Comparison of ENCODE assay signal across 8 cellular contexts in genomic region chr15:23035964-23036566, GRCh38. TPM values are rescaled to one million over a fixed set of nuclear protein-coding genes. Genes with fewer than 3 reads are reported as not detected.
DNase-seq lines count a peak whose midpoint lies in the region; ATAC-seq and TF ChIP-seq lines count a peak whose summit lies in the region.

No MANE protein-coding gene starts in this region.

- H3K4me3 ChIP-seq in GM06990 (replicated peaks; ENCODE audit: low read depth, low read length) = no peak overlapping the region
- H3K4me3 ChIP-seq in fibroblast of pulmonary artery (replicated peaks; ENCODE audit: low read depth, low read length) = no peak overlapping the region

- TF ChIP-seq CTCF in GM06990 (IDR thresholded peaks at IDR 0.05; ENCODE audit: insufficient read depth, low read length, poor library complexity, severe bottlenecking) (peak; percentile 96), fibroblast of pulmonary artery (IDR thresholded peaks at IDR 0.05; ENCODE audit: low read length, missing control alignments) (peak; percentile 86)

- ATAC-seq in GM19452 (IDR thresholded peaks at IDR 0.05; ENCODE audit: unreplicated experiment) = no peak

- H3K36me3 ChIP-seq in GM06990 (ENCODE audit: control insufficient read depth, insufficient read depth, low read length) = peaks cover 6% of the 10 kb centered on the region

- peak; percentile 75 for DNase-seq in AG08396 (ENCODE audit: low spot score)
- DNase-seq in GM06990 (ENCODE audit: extremely low read depth, insufficient read length) = peak; percentile 27
- peak; percentile 79 for DNase-seq in NAMALWA (ENCODE audit: low spot score)
- DNase-seq in activated CD8-positive, alpha-beta memory T cell treated with anti-CD3 and anti-CD28 coated beads, Interleukin-2, amount 50 U/mL, for 48 hours = peak; percentile 76
- peak; percentile 65 for DNase-seq in fibroblast of pulmonary artery (ENCODE audit: low read depth)
- DNase-seq in retina = peak; percentile 58
- no peak for DNase-seq in posterior vena cava (ENCODE audit: low spot score)

- intact Hi-C loops in posterior vena cava (cut with DNase I) = no loop called here

- no peaks in the 10 kb centered on the region for H3K27me3 ChIP-seq in GM06990 (replicated peaks; ENCODE audit: control insufficient read depth, insufficient read depth, low read length)

RNA-seq across cellular contexts. Expression of gene TUBGCP5, which starts 3.3 kb away (rescaled TPM):
- 10 to 100 TPM; 13.6 to 16.6 TPM for total RNA-seq in posterior vena cava

RNA-seq across cellular contexts. Expression of gene CYFIP1, which starts 55.9 kb away (rescaled TPM):
- 100 to 1,000 TPM; 116 to 119 TPM for total RNA-seq in posterior vena cava
